In genomic region chrX:44945736-44946135, GRCh38 we compare ENCODE assay signal across 13 cellular contexts.
DNase-seq lines count a peak whose midpoint lies in the region; ATAC-seq and TF ChIP-seq lines count a peak whose summit lies in the region.
"Had no signal": no experiment of that assay in that cellular context is flagged by ENCODE, and none has a peak within 500 bp of the region (broad histone marks: within the 10 kb centered on the region; RNA-seq: fewer than 3 reads in every experiment).

No MANE protein-coding gene starts in this region.

- H3K4me3 ChIP-seq in AG09309 (ENCODE audit: control insufficient read depth, low read depth, low read length) (no peak overlapping the region), GM06990 (replicated peaks; ENCODE audit: low read depth, low read length) (no peak overlapping the region), epithelial cell of proximal tubule (ENCODE audit: low read depth, low read length) (no peak overlapping the region), heart left ventricle (no peak overlapping the region)
- H3K4me3 ChIP-seq: esophagus squamous epithelium, thoracic aorta had no signal

- no peak overlapping the region for H3K27ac ChIP-seq in heart left ventricle
- H3K27ac ChIP-seq: esophagus squamous epithelium, thoracic aorta had no signal

- no peak for DNase-seq in AG09309 (ENCODE audit: low read depth)
- DNase-seq in GM06990 (ENCODE audit: extremely low read depth, insufficient read length), result no peak
- peak; percentile 28 for DNase-seq in OCI-M1 (lab: John Stamatoyannopoulos, UW)
- DNase-seq in epithelial cell of proximal tubule (ENCODE audit: low read depth), result no peak
- no peak for DNase-seq in ureter (ENCODE audit: low spot score)
- DNase-seq in NCI-H774 (lab: John Stamatoyannopoulos, UW), result no peak
- no peak for DNase-seq in EL
- no peak for DNase-seq in heart left ventricle
- DNase-seq: esophagus squamous epithelium, NCI-H446 had no signal

- ATAC-seq in heart left ventricle, result no peak
- ATAC-seq: SK-N-SH treated with all-trans-retinoic acid at 6 μM for 48 hours had no signal

- H3K27me3 ChIP-seq in GM06990 (replicated peaks; ENCODE audit: control insufficient read depth, insufficient read depth, low read length) (no peaks in the 10 kb centered on the region), heart left ventricle (no peaks in the 10 kb centered on the region)
- H3K27me3 ChIP-seq: esophagus squamous epithelium had no signal

- H3K4me1 ChIP-seq in heart left ventricle, result peaks cover 0 to 32% (median 3%) of the 10 kb centered on the region in 12 donors
- H3K4me1 ChIP-seq: Caco-2 had no signal

- intact Hi-C loops in heart left ventricle (cut with DNase I), result loop anchor here in 1 of 10 donors (10.0 kb wide), 1 partner anchor 991 kb away; no protein-coding TSS in a partner anchor

- H3K36me3 ChIP-seq in GM06990 (ENCODE audit: control insufficient read depth, insufficient read depth, low read length) (no peaks in the 10 kb centered on the region), heart left ventricle (no peaks in the 10 kb centered on the region)
- H3K36me3 ChIP-seq: esophagus squamous epithelium, thoracic aorta had no signal

- WGBS in heart left ventricle, 4 donors, result 86 to 90% (median 87%) methylated on average over 4 of the region's 4 CpGs

- peak; percentile 10 for TF ChIP-seq CTCF in AG09309 (IDR thresholded peaks at IDR 0.05; ENCODE audit: control insufficient read depth, insufficient read depth, low read depth, low read length, missing control alignments)
- TF ChIP-seq CTCF in GM06990 (IDR thresholded peaks at IDR 0.05; ENCODE audit: insufficient read depth, low read length, poor library complexity, severe bottlenecking), result peak; percentile 13
- peak; percentile 40 for TF ChIP-seq CTCF in epithelial cell of proximal tubule (conservative IDR thresholded peaks at IDR 0.05; ENCODE audit: low read depth, low read length)
- peak in 5 of 12 donors; percentile 14 to 49 (median 17) for TF ChIP-seq CTCF in heart left ventricle (IDR thresholded peaks at IDR 0.05)

- no peak for TF ChIP-seq POLR2A in heart left ventricle (IDR thresholded peaks at IDR 0.05)

- H3K9me3 ChIP-seq in heart left ventricle, result peaks cover 0 to 15% (median 6%) of the 10 kb centered on the region in 12 donors
- H3K9me3 ChIP-seq: Caco-2, thoracic aorta had no signal
